In the genomic region with DNA sequence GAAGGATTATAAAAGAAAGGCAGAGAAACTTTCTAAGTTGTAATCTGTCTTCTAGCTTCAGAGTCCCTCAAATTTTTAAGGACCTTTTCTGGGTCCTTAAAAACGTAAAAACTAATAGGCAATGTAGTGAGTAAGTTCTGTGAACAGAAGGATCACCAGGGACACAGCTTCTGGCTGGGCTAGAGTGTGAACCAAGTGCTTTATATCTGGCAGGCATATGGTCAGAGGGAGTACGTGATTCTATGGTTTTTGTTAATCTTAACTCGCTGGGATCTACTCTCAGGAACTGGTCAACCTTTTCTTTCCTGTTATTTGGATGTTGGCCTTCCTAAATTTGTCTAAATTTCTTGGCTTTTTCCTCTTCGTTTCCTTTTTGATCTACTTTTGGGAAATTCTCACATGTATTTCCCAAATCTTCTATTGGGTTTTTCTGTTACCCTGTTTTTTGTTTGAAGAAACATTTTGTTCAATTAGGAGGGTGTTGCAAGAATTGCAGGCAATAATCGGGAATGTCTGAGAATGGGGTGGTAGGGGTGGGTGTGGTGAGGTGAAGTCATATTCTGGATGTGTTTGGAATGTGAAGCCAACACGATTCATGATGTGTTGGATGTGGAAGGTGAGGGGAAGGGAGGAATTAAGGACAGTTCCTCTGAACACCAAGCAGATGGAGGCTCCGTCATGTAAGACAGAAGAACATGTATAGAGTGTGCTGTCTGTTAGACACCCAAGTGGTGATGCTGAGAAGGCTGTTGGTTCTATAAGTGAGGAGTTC, we compare ENCODE assay signal across 27 cellular contexts.
DNase-seq lines count a peak whose midpoint lies in the region; FAIRE-seq and TF ChIP-seq lines count a peak whose summit lies in the region.
"Had no signal": no experiment of that assay in that cellular context is flagged by ENCODE, and none has a peak within 500 bp of the region (broad histone marks: within the 10 kb centered on the region; RNA-seq: fewer than 3 reads in every experiment).

No MANE protein-coding gene starts in this region.

- CTCF ChIA-PET in HEK293 (lab: Yijun Ruan, JAX) = interaction anchor here (0.5 to 1.6 kb wide), 4 partner anchors 9 to 191 kb away, joined by 3 to 9 read pairs (median 4); no protein-coding TSS in a partner anchor
- CTCF ChIA-PET in activated CD4-positive, alpha-beta memory T cell treated with anti-CD3 and anti-CD28 coated beads for 36 hours (lab: Charles Lee) = no interaction called here

- no peaks in the 10 kb centered on the region for H3K27me3 Mint-ChIP-seq in activated CD4-positive, alpha-beta memory T cell treated with anti-CD3 and anti-CD28 coated beads for 36 hours
- H3K27me3 Mint-ChIP-seq: activated CD4-positive, alpha-beta T cell treated with anti-CD3 and anti-CD28 coated beads for 36 hours; activated naive CD8-positive, alpha-beta T cell had no signal

- no peaks in the 10 kb centered on the region for H3K9me3 ChIP-seq in HEK293 (ENCODE audit: control insufficient read depth, insufficient read depth, low read depth, low read length)
- H3K9me3 ChIP-seq in osteoblast (ENCODE audit: low read depth, low read length) = no peaks in the 10 kb centered on the region
- H3K9me3 ChIP-seq in smooth muscle cell (replicated peaks; ENCODE audit: low read depth) = no peaks in the 10 kb centered on the region
- H3K9me3 ChIP-seq: testis had no signal

- TF ChIP-seq CTCF in AG10803 (conservative IDR thresholded peaks at IDR 0.05; ENCODE audit: low read length) (no peak; the same call in 1 of the 2 replicates), HEK293 (tag by site-specific recombination; IDR thresholded peaks at IDR 0.05) (no peak), bronchial epithelial cell (IDR thresholded peaks at IDR 0.05; ENCODE audit: insufficient read depth, low read length, severe bottlenecking) (no peak), osteoblast (IDR thresholded peaks at IDR 0.05; ENCODE audit: extremely low read depth, low read depth, low read length) (no peak), smooth muscle cell (IDR thresholded peaks at IDR 0.05; ENCODE audit: borderline replicate concordance, insufficient read depth, poor library complexity, severe bottlenecking) (no peak)

- H3K4me1 ChIP-seq in HEK293 (ENCODE audit: control insufficient read depth, insufficient read depth, low read length) = peaks cover 26% of the 10 kb centered on the region
- H3K4me1 ChIP-seq in osteoblast (ENCODE audit: insufficient read depth, low read length) = peaks cover 27% of the 10 kb centered on the region
- no peaks in the 10 kb centered on the region for H3K4me1 ChIP-seq in smooth muscle cell (ENCODE audit: low read depth)
- H3K4me1 ChIP-seq: breast epithelium, neural progenitor cell, testis had no signal

- H3K27me3 ChIP-seq in bronchial epithelial cell (ENCODE audit: control insufficient read depth, insufficient read depth, low read length) = no peaks in the 10 kb centered on the region
- H3K27me3 ChIP-seq in osteoblast (ENCODE audit: insufficient read depth, low read length) = no peaks in the 10 kb centered on the region
- no peaks in the 10 kb centered on the region for H3K27me3 ChIP-seq in smooth muscle cell (ENCODE audit: low read depth)
- H3K27me3 ChIP-seq: breast epithelium, neural progenitor cell, testis had no signal

- no peak overlapping the region for H3K4me3 Mint-ChIP-seq in activated CD4-positive, alpha-beta memory T cell treated with anti-CD3 and anti-CD28 coated beads for 36 hours
- H3K4me3 Mint-ChIP-seq: activated CD4-positive, alpha-beta T cell treated with anti-CD3 and anti-CD28 coated beads for 36 hours; activated naive CD8-positive, alpha-beta T cell; GM23338; neural progenitor cell had no signal

- peaks cover 0 to 4% of the 10 kb centered on the region in 2 experiments; a peak in 1 of 3 replicates for H3K36me3 ChIP-seq in HEK293 (ENCODE audit: control insufficient read depth in 2 of 2, insufficient read depth in 1 of 2, low read length in 2 of 2)
- H3K36me3 ChIP-seq in bronchial epithelial cell (ENCODE audit: control insufficient read depth, insufficient read depth, low read length) = no peaks in the 10 kb centered on the region
- H3K36me3 ChIP-seq in osteoblast (ENCODE audit: insufficient read depth, low read length) = peaks cover 15% of the 10 kb centered on the region
- H3K36me3 ChIP-seq in smooth muscle cell (ENCODE audit: low read depth) = no peaks in the 10 kb centered on the region
- H3K36me3 ChIP-seq: breast epithelium, neural progenitor cell had no signal

- no peaks in the 10 kb centered on the region for H3K9me3 Mint-ChIP-seq in activated CD4-positive, alpha-beta memory T cell treated with anti-CD3 and anti-CD28 coated beads for 36 hours
- H3K9me3 Mint-ChIP-seq: GM23338, neural progenitor cell had no signal

- no peaks in the 10 kb centered on the region for H3K4me1 Mint-ChIP-seq in activated CD4-positive, alpha-beta memory T cell treated with anti-CD3 and anti-CD28 coated beads for 36 hours (ENCODE audit: low read depth)
- H3K4me1 Mint-ChIP-seq: activated CD4-positive, alpha-beta T cell treated with anti-CD3 and anti-CD28 coated beads for 36 hours; GM23338; neural progenitor cell had no signal

- 89% methylated on average over 7 of the region's 7 CpGs for WGBS in smooth muscle cell (ENCODE audit: low lambda C conversion rate)

- DNase-seq in AG10803 (ENCODE audit: low read depth) (peak; percentile 87), bronchial epithelial cell (ENCODE audit: low read depth) (peak; percentile 15), osteoblast (ENCODE audit: insufficient read length, low spot score, missing footprints) (no peak), smooth muscle cell (lab: John Stamatoyannopoulos, UW; ENCODE audit: unreplicated experiment) (no peak), GF-D8 (lab: John Stamatoyannopoulos, UW) (no peak)
- no peak for DNase-seq in activated CD4-positive, alpha-beta memory T cell treated with anti-CD3 and anti-CD28 coated beads for 36 hours
- DNase-seq: activated CD4-positive, alpha-beta T cell treated with anti-CD3 and anti-CD28 coated beads for 36 hours; activated CD8-positive, alpha-beta memory T cell treated with anti-CD3 and anti-CD28 coated beads for 24 hours; activated effector memory CD4-positive, alpha-beta T cell treated with anti-CD3 and anti-CD28 coated beads, Interleukin-2, amount 50 U/mL, for 16 hours; COR-L47; DMS79; glutamatergic neuron; KG1; MM.1S; NCI-H1930; NCI-H524 treated with DMSO at 0.1 percent for 48 hours; SHP77; stimulated activated CD4-positive, alpha-beta T cell treated with anti-CD3 and anti-CD28 coated beads, Interleukin-1b, Interleukin-23, amount 100 ng/mL, for 48 hours; stimulated activated naive CD8-positive, alpha-beta T cell treated with anti-CD3 and anti-CD28 coated beads, Interleukin-15, Interleukin-2, amounts not matched to agents 100 U/mL and 50 U/mL, for 24 hours; testis had no signal

- H3K36me3 Mint-ChIP-seq in activated CD4-positive, alpha-beta memory T cell treated with anti-CD3 and anti-CD28 coated beads for 36 hours = no peaks in the 10 kb centered on the region
- H3K36me3 Mint-ChIP-seq: activated naive CD8-positive, alpha-beta T cell; neural progenitor cell had no signal

- no peaks in the 10 kb centered on the region for H3F3A ChIP-seq in smooth muscle cell (ENCODE audit: low read depth)

- no peak overlapping the region for H3K27ac ChIP-seq in HEK293 (ENCODE audit: extremely low read depth, low read depth, low read length)
- H3K27ac ChIP-seq in osteoblast (ENCODE audit: low read depth, low read length) = peak overlapping the region; percentile 86
- H3K27ac ChIP-seq in smooth muscle cell (ENCODE audit: low read depth) = no peak overlapping the region
- H3K27ac ChIP-seq: C4-2B, neural progenitor cell, testis, VCaP had no signal

- no peak overlapping the region for H3K9ac ChIP-seq in smooth muscle cell (ENCODE audit: low read depth)
- H3K9ac ChIP-seq: neural progenitor cell had no signal

- intact Hi-C loops in activated CD4-positive, alpha-beta memory T cell treated with anti-CD3 and anti-CD28 coated beads for 36 hours (cut with micrococcal nuclease) = no loop called here

- no peak for FAIRE-seq in bronchial epithelial cell (lab: Jason Lieb, UNC)

- H2AFZ ChIP-seq in osteoblast (ENCODE audit: low read length) = no peak overlapping the region
- no peak overlapping the region for H2AFZ ChIP-seq in smooth muscle cell (ENCODE audit: low read depth)
- H2AFZ ChIP-seq: GM23338, neural progenitor cell had no signal

- H3K4me2 ChIP-seq in osteoblast (ENCODE audit: insufficient read depth, low read length) = no peak overlapping the region
- H3K4me2 ChIP-seq in smooth muscle cell = no peak overlapping the region
- H3K4me2 ChIP-seq: GM23338, neural progenitor cell had no signal

- H4K20me1 ChIP-seq in osteoblast (ENCODE audit: insufficient read depth, low read length) (no peaks in the 10 kb centered on the region), smooth muscle cell (ENCODE audit: low read depth) (no peaks in the 10 kb centered on the region)

- H3K79me2 ChIP-seq in osteoblast (ENCODE audit: insufficient read depth, low read length) = peaks cover 25% of the 10 kb centered on the region
- no peaks in the 10 kb centered on the region for H3K79me2 ChIP-seq in smooth muscle cell (ENCODE audit: low read depth)

- no peak overlapping the region for H3K27ac Mint-ChIP-seq in activated CD4-positive, alpha-beta memory T cell treated with anti-CD3 and anti-CD28 coated beads for 36 hours
- H3K27ac Mint-ChIP-seq: activated CD4-positive, alpha-beta T cell treated with anti-CD3 and anti-CD28 coated beads for 36 hours; activated naive CD8-positive, alpha-beta T cell; GM23338; neural progenitor cell had no signal

- POLR2A ChIA-PET in HEK293 (lab: Yijun Ruan, JAX) = no interaction called here
- POLR2A ChIA-PET in activated CD4-positive, alpha-beta memory T cell treated with anti-CD3 and anti-CD28 coated beads for 36 hours (lab: Charles Lee) = no interaction called here

- H3K4me3 ChIP-seq in AG10803 (ENCODE audit: low read length) (no peak overlapping the region; the same call in 1 of the 2 replicates), HEK293 (ENCODE audit: low read depth, low read length) (no peak overlapping the region), bronchial epithelial cell (ENCODE audit: low read depth, low read length) (no peak overlapping the region), osteoblast (ENCODE audit: insufficient read depth, low read length) (no peak overlapping the region), smooth muscle cell (no peak overlapping the region)
- H3K4me3 ChIP-seq: breast epithelium, GM23338, neural progenitor cell, testis had no signal

TF ChIP-seq in HEK293, 187 proteins besides CTCF, POLR2A, EP300 and RAD21 (continues in another document):
- TF ChIP-seq, protein P1, sequence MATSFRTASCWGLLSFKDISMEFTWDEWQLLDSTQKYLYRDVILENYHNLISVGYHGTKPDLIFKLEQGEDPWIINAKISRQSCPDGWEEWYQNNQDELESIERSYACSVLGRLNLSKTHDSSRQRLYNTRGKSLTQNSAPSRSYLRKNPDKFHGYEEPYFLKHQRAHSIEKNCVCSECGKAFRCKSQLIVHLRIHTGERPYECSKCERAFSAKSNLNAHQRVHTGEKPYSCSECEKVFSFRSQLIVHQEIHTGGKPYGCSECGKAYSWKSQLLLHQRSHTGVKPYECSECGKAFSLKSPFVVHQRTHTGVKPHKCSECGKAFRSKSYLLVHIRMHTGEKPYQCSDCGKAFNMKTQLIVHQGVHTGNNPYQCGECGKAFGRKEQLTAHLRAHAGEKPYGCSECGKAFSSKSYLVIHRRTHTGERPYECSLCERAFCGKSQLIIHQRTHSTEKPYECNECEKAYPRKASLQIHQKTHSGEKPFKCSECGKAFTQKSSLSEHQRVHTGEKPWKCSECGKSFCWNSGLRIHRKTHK (tag by site-specific recombination; IDR thresholded peaks at IDR 0.05) = no peak

Comparison
In these comparisons a context has a peak if more than half of its experiments do, and no peak if none do; other contexts are left out.
1. DNase-seq: peak in AG10803 (single experiment) and bronchial epithelial cell (single experiment); none in osteoblast (single experiment), activated CD4-positive, alpha-beta memory T cell treated with anti-CD3 and anti-CD28 coated beads for 36 hours (single experiment), smooth muscle cell (single experiment) and GF-D8 (single experiment).